In the genomic region with DNA sequence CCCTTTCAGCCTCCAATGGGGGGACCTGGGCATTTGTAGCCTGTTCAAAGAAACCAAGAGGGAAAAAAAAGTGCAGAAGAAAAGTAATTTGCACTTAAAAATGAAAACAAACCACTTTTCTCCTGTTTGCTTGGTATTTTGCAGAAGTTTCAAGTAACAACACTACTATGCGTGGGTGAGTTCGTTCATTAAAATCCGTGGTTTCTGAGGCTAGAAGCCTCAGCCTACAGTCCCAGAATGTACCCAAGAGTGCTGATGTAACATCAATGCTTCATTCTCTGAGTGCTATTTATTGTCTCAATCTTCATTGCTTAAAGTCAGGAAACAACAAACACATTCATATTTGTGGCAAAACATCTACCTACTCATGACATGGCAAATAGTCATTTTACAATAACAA, we compare ENCODE assay signal across 1 cellular context.
A peak's percentile ranks its signal among the peaks of the same experiment; 100 is the strongest.
TF ChIP-seq lines count a peak whose summit lies in the region.

No MANE protein-coding gene starts in this region.

TF ChIP-seq in GM12878, 131 proteins besides CTCF, POLR2A, EP300 and RAD21:
- TF ChIP-seq ASH2L (IDR thresholded peaks at IDR 0.05; ENCODE audit: borderline replicate concordance, low read depth) (no peak), RUNX3 (IDR thresholded peaks at IDR 0.05; ENCODE audit: low read length) (peak; percentile 54; the same call in 1 of the 2 replicates), MTA2 (IDR thresholded peaks at IDR 0.05; ENCODE audit: low read depth) (peak; percentile 56), ZNF592 (IDR thresholded peaks at IDR 0.05) (no peak), BCL11A (IDR thresholded peaks at IDR 0.05; ENCODE audit: low read depth, low read length) (peak; percentile 63; the same call in 1 of the 2 replicates)
